ENCODE assay signal across 1 cellular context in genomic region chr11:910589-911030, GRCh38.
TF ChIP-seq lines count a peak whose summit lies in the region.

Gene CHID1, minus strand, starts transcription at chr11:910810. Its CDS starts 5,994 bp downstream, at chr11:904816.

TF ChIP-seq in SK-N-SH, 30 proteins besides CTCF, POLR2A, EP300 and RAD21 (continued from another document):
- TF ChIP-seq, protein P1, sequence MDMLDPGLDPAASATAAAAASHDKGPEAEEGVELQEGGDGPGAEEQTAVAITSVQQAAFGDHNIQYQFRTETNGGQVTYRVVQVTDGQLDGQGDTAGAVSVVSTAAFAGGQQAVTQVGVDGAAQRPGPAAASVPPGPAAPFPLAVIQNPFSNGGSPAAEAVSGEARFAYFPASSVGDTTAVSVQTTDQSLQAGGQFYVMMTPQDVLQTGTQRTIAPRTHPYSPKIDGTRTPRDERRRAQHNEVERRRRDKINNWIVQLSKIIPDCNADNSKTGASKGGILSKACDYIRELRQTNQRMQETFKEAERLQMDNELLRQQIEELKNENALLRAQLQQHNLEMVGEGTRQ (IDR thresholded peaks at IDR 0.05; ENCODE audit: borderline replicate concordance, low read depth, low read length) = no peak
- TF ChIP-seq, protein P2, sequence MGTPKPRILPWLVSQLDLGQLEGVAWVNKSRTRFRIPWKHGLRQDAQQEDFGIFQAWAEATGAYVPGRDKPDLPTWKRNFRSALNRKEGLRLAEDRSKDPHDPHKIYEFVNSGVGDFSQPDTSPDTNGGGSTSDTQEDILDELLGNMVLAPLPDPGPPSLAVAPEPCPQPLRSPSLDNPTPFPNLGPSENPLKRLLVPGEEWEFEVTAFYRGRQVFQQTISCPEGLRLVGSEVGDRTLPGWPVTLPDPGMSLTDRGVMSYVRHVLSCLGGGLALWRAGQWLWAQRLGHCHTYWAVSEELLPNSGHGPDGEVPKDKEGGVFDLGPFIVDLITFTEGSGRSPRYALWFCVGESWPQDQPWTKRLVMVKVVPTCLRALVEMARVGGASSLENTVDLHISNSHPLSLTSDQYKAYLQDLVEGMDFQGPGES (IDR thresholded peaks at IDR 0.05; ENCODE audit: low read depth, low read length) = no peak
- TF ChIP-seq TEAD4 (IDR thresholded peaks at IDR 0.05; ENCODE audit: borderline replicate concordance, insufficient read depth) (no peak), TCF12 (IDR thresholded peaks at IDR 0.05) (no peak), RFX5 (IDR thresholded peaks at IDR 0.05; ENCODE audit: low read length) (no peak), NFIC (IDR thresholded peaks at IDR 0.05; ENCODE audit: borderline replicate concordance) (no peak), ELF1 (IDR thresholded peaks at IDR 0.05) (no peak), FOXJ3 (CRISPR knock-in tag; IDR thresholded peaks at IDR 0.05) (no peak), RXRA (IDR thresholded peaks at IDR 0.05; ENCODE audit: borderline replicate concordance, low read depth) (no peak), JUND (IDR thresholded peaks at IDR 0.05) (no peak), FOXM1 (IDR thresholded peaks at IDR 0.05; ENCODE audit: low read depth) (no peak), SIN3A (IDR thresholded peaks at IDR 0.05; ENCODE audit: borderline replicate concordance, low read depth, low read length) (peak; percentile 45; the same call in 1 of the 2 replicates), FOSL2 (IDR thresholded peaks at IDR 0.05; ENCODE audit: borderline replicate concordance, low read depth) (no peak), MEF2A (IDR thresholded peaks at IDR 0.05; ENCODE audit: borderline replicate concordance, low read depth) (no peak), TAF1 (IDR thresholded peaks at IDR 0.05; ENCODE audit: borderline replicate concordance, low read depth, low read length) (no peak; the same call in 1 of the 2 replicates), CHD2 (IDR thresholded peaks at IDR 0.05; ENCODE audit: low read length, partially characterized antibody) (no peak), RCOR1 (IDR thresholded peaks at IDR 0.05; ENCODE audit: low read length) (no peak), EZH2phosphoT487 (IDR thresholded peaks at IDR 0.05; ENCODE audit: borderline replicate concordance, low read depth) (no peak), NRF1 (IDR thresholded peaks at IDR 0.05; ENCODE audit: low read depth, low read length) (peak; percentile 59), SMC3 (IDR thresholded peaks at IDR 0.05; ENCODE audit: low read depth, low read length) (no peak)
- TF ChIP-seq, protein P3, sequence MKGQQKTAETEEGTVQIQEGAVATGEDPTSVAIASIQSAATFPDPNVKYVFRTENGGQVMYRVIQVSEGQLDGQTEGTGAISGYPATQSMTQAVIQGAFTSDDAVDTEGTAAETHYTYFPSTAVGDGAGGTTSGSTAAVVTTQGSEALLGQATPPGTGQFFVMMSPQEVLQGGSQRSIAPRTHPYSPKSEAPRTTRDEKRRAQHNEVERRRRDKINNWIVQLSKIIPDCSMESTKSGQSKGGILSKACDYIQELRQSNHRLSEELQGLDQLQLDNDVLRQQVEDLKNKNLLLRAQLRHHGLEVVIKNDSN (IDR thresholded peaks at IDR 0.05; ENCODE audit: borderline replicate concordance, low read depth) = no peak
- TF ChIP-seq, protein P4, sequence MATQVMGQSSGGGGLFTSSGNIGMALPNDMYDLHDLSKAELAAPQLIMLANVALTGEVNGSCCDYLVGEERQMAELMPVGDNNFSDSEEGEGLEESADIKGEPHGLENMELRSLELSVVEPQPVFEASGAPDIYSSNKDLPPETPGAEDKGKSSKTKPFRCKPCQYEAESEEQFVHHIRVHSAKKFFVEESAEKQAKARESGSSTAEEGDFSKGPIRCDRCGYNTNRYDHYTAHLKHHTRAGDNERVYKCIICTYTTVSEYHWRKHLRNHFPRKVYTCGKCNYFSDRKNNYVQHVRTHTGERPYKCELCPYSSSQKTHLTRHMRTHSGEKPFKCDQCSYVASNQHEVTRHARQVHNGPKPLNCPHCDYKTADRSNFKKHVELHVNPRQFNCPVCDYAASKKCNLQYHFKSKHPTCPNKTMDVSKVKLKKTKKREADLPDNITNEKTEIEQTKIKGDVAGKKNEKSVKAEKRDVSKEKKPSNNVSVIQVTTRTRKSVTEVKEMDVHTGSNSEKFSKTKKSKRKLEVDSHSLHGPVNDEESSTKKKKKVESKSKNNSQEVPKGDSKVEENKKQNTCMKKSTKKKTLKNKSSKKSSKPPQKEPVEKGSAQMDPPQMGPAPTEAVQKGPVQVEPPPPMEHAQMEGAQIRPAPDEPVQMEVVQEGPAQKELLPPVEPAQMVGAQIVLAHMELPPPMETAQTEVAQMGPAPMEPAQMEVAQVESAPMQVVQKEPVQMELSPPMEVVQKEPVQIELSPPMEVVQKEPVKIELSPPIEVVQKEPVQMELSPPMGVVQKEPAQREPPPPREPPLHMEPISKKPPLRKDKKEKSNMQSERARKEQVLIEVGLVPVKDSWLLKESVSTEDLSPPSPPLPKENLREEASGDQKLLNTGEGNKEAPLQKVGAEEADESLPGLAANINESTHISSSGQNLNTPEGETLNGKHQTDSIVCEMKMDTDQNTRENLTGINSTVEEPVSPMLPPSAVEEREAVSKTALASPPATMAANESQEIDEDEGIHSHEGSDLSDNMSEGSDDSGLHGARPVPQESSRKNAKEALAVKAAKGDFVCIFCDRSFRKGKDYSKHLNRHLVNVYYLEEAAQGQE (IDR thresholded peaks at IDR 0.05; ENCODE audit: low read depth, low read length) = 0 out of 2 replicates have a peak, but pooled peaks have one; percentile 9
